ENCODE assay signal across 21 cellular contexts in the genomic region with DNA sequence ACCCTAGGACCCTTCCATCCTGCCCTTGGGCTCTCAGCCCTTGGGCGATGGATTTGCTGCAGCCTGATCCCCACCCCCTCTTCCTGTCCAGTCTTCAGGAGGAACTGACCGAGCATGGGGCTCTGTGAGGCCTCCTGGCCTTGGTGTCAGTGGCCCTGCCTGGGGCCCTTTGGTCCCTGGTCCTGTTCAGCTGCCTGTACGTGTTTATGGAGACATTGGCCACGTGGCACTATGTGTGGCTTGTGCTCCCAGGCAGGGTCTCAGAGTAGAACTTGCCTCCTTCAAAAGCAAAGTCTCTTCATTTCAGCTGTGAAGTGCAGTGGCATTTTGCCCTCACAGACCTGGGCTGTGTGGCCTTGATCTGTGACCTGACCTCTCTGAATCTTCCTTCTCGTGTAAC. TPM values are rescaled to one million over a fixed set of nuclear protein-coding genes. Genes with fewer than 3 reads are reported as not detected.
"Had no signal": no experiment of that assay in that cellular context is flagged by ENCODE, and none has a peak within 500 bp of the region (broad histone marks: within the 10 kb centered on the region; RNA-seq: fewer than 3 reads in every experiment).

No MANE protein-coding gene starts in this region.

- DNase-seq: activated CD4-positive, alpha-beta T cell treated with anti-CD3 and anti-CD28 coated beads, Interleukin-2, amount 50 U/mL, for 48 hours; activated CD4-positive, CD25-positive, alpha-beta regulatory T cell treated with anti-CD3 and anti-CD28 coated beads, Interleukin-2, amount 50 U/mL, for 72 hours; activated naive CD4-positive, alpha-beta T cell treated with Interleukin-2 at 50 U/mL for 16 hours; activated naive CD8-positive, alpha-beta T cell treated with anti-CD3 and anti-CD28 coated beads, Interleukin-2, amount 50 U/mL, for 24 hours; activated T-cell treated with anti-CD3 and anti-CD28 coated beads for 4 hours; gastrocnemius medialis; heart left ventricle; left cardiac atrium; stimulated activated CD4-positive, alpha-beta T cell treated with anti-CD3 and anti-CD28 coated beads, Interleukin-4, amount 100 ng/mL, for 24 hours; stimulated activated naive CD8-positive, alpha-beta T cell treated with anti-CD3 and anti-CD28 coated beads, Interleukin-15, Interleukin-2, amounts not matched to agents 100 U/mL and 50 U/mL, for 24 hours; T1000 had no signal

- ATAC-seq: activated naive CD8-positive, alpha-beta T cell treated with anti-CD3 and anti-CD28 coated beads, Interleukin-2, amount 50 U/mL, for 24 hours; gastrocnemius medialis; heart left ventricle; left cardiac atrium; pancreas; stimulated activated naive CD8-positive, alpha-beta T cell treated with anti-CD3 and anti-CD28 coated beads, Interleukin-15, Interleukin-2, amounts not matched to agents 100 U/mL and 50 U/mL, for 24 hours; T-cell had no signal

RNA-seq across cellular contexts. Expression of gene FCN2, which starts 11.1 kb away (rescaled TPM):
- total RNA-seq: astrocyte, bronchial epithelial cell, cerebellum, gastrocnemius medialis, lung microvascular endothelial cell, neural crest cell, renal cortical epithelial cell, T-cell, temporal lobe, upper lobe of left lung had no signal

RNA-seq across cellular contexts. Expression of gene FCN1, which starts 26.0 kb away (rescaled TPM):
- total RNA-seq: astrocyte, bronchial epithelial cell, lung microvascular endothelial cell, neural crest cell, renal cortical epithelial cell had no signal
